19 cellular contexts compared by ENCODE assay signal in genomic region chr4:110046588-110047049, GRCh38.
DNase-seq lines count a peak whose midpoint lies in the region; ATAC-seq and TF ChIP-seq lines count a peak whose summit lies in the region.
"Had no signal": no experiment of that assay in that cellular context is flagged by ENCODE, and none has a peak within 500 bp of the region (broad histone marks: within the 10 kb centered on the region; RNA-seq: fewer than 3 reads in every experiment).

No MANE protein-coding gene starts in this region.

- no peak overlapping the region for H3K4me3 Mint-ChIP-seq in HFFc6
- H3K4me3 Mint-ChIP-seq in activated T-helper 17 cell treated with anti-CD3 and anti-CD28 coated beads, Interleukin-2, amount 50 U/mL, for 72 hours, result no peak overlapping the region
- H3K4me3 Mint-ChIP-seq in stimulated activated memory B cell treated with anti-CD40 and anti-IgM and Interleukin-4, amounts not matched to agents 10 μg/mL and 1 μg/mL and 100 μg/mL, for 72 hours, result no peak overlapping the region
- H3K4me3 Mint-ChIP-seq: activated naive CD4-positive, alpha-beta T cell treated with anti-CD3 and anti-CD28 coated beads, Interleukin-2, amount 10 ng/mL, durations not matched to agents 7 days and 5 days; B cell; brain; H9; T-helper 2 cell treated with Interferon-gamma antibody and Interleukin-4, amounts not matched to agents 5 μg/mL and 100 μg/mL, for 36 hours had no signal

- no peak overlapping the region for H3K4me3 ChIP-seq in BJ (ENCODE audit: low read depth, low read length)
- H3K4me3 ChIP-seq: testis had no signal

- H3K27me3 Mint-ChIP-seq in HFFc6 (ENCODE audit: insufficient read depth), result no peaks in the 10 kb centered on the region; the same call in 1 of the 2 replicates
- peaks cover 5% of the 10 kb centered on the region for H3K27me3 Mint-ChIP-seq in activated T-helper 17 cell treated with anti-CD3 and anti-CD28 coated beads, Interleukin-2, amount 50 U/mL, for 72 hours
- H3K27me3 Mint-ChIP-seq in stimulated activated memory B cell treated with anti-CD40 and anti-IgM and Interleukin-4, amounts not matched to agents 10 μg/mL and 1 μg/mL and 100 μg/mL, for 72 hours, result peaks cover 20% of the 10 kb centered on the region
- H3K27me3 Mint-ChIP-seq: brain had no signal

- no peaks in the 10 kb centered on the region for H3K36me3 ChIP-seq in BJ (ENCODE audit: control insufficient read depth, insufficient read depth, low read length)

- CTCF ChIA-PET in BJ (lab: Yijun Ruan, JAX), result interaction anchor here (0.7 to 1.5 kb wide), 3 partner anchors 13 to 297 kb away, joined by 3 to 4 read pairs (median 4); no protein-coding TSS in a partner anchor

- no peaks in the 10 kb centered on the region for H3K4me1 ChIP-seq in foreskin keratinocyte
- H3K4me1 ChIP-seq: testis had no signal

- H3K36me3 Mint-ChIP-seq in HFFc6 (ENCODE audit: low read depth), result no peaks in the 10 kb centered on the region
- H3K36me3 Mint-ChIP-seq in activated T-helper 17 cell treated with anti-CD3 and anti-CD28 coated beads, Interleukin-2, amount 50 U/mL, for 72 hours (ENCODE audit: low read depth), result peaks cover 5% of the 10 kb centered on the region
- H3K36me3 Mint-ChIP-seq in stimulated activated memory B cell treated with anti-CD40 and anti-IgM and Interleukin-4, amounts not matched to agents 10 μg/mL and 1 μg/mL and 100 μg/mL, for 72 hours, result no peaks in the 10 kb centered on the region
- H3K36me3 Mint-ChIP-seq: activated naive CD4-positive, alpha-beta T cell treated with anti-CD3 and anti-CD28 coated beads, Interleukin-2, amount 10 ng/mL, durations not matched to agents 7 days and 5 days had no signal

- H3K27ac Mint-ChIP-seq in HFFc6, result no peak overlapping the region
- peak overlapping the region; percentile 15 for H3K27ac Mint-ChIP-seq in activated T-helper 17 cell treated with anti-CD3 and anti-CD28 coated beads, Interleukin-2, amount 50 U/mL, for 72 hours
- no peak overlapping the region for H3K27ac Mint-ChIP-seq in stimulated activated memory B cell treated with anti-CD40 and anti-IgM and Interleukin-4, amounts not matched to agents 10 μg/mL and 1 μg/mL and 100 μg/mL, for 72 hours
- H3K27ac Mint-ChIP-seq: activated naive CD4-positive, alpha-beta T cell treated with anti-CD3 and anti-CD28 coated beads, Interleukin-2, amount 10 ng/mL, durations not matched to agents 7 days and 5 days; B cell; H9; T-helper 2 cell treated with Interferon-gamma antibody and Interleukin-4, amounts not matched to agents 5 μg/mL and 100 μg/mL, for 36 hours had no signal

- ATAC-seq in activated T-helper 17 cell treated with anti-CD3 and anti-CD28 coated beads, Interleukin-2, amount 50 U/mL, for 72 hours (replicated peaks), result no peak
- peak; percentile 31 for ATAC-seq in foreskin keratinocyte
- no peak for ATAC-seq in stimulated activated memory B cell treated with anti-CD40 and anti-IgM and Interleukin-4, amounts not matched to agents 10 μg/mL and 1 μg/mL and 100 μg/mL, for 72 hours
- no peak for ATAC-seq in HG03135 (IDR thresholded peaks at IDR 0.05; ENCODE audit: unreplicated experiment)
- no peak for ATAC-seq in GM18861 (IDR thresholded peaks at IDR 0.05; ENCODE audit: unreplicated experiment)
- ATAC-seq: esophagus mucosa had no signal

- TF ChIP-seq CTCF in BJ (IDR thresholded peaks at IDR 0.05; ENCODE audit: insufficient read depth, low read depth, low read length) (no peak), HFFc6 (IDR thresholded peaks at IDR 0.05) (no peak), foreskin keratinocyte (conservative IDR thresholded peaks at IDR 0.05) (no peak)

- no peaks in the 10 kb centered on the region for H3K9me3 Mint-ChIP-seq in HFFc6
- no peaks in the 10 kb centered on the region for H3K9me3 Mint-ChIP-seq in activated T-helper 17 cell treated with anti-CD3 and anti-CD28 coated beads, Interleukin-2, amount 50 U/mL, for 72 hours
- no peaks in the 10 kb centered on the region for H3K9me3 Mint-ChIP-seq in stimulated activated memory B cell treated with anti-CD40 and anti-IgM and Interleukin-4, amounts not matched to agents 10 μg/mL and 1 μg/mL and 100 μg/mL, for 72 hours
- H3K9me3 Mint-ChIP-seq: activated naive CD4-positive, alpha-beta T cell treated with anti-CD3 and anti-CD28 coated beads, Interleukin-2, amount 10 ng/mL, durations not matched to agents 7 days and 5 days; brain; H9; T-helper 2 cell treated with Interferon-gamma antibody and Interleukin-4, amounts not matched to agents 5 μg/mL and 100 μg/mL, for 36 hours had no signal

- H3K27me3 ChIP-seq in BJ (ENCODE audit: control insufficient read depth, insufficient read depth, low read length) (no peaks in the 10 kb centered on the region), foreskin keratinocyte (no peaks in the 10 kb centered on the region)
- H3K27me3 ChIP-seq: dorsolateral prefrontal cortex, testis had no signal

- POLR2A ChIA-PET in BJ (lab: Charles Lee), result no interaction called here

- DNase-seq in BJ (ENCODE audit: low read depth) (peak; percentile 9), HFFc6 (peak; percentile 6), foreskin keratinocyte (peak in 1 of 2 donors; percentile 4), DMS53 (lab: John Stamatoyannopoulos, UW) (no peak)
- DNase-seq: activated CD8-positive, alpha-beta memory T cell treated with anti-CD3 and anti-CD28 coated beads, Interleukin-2, amount 50 U/mL, for 48 hours; activated naive CD4-positive, alpha-beta T cell treated with anti-CD3 and anti-CD28 coated beads, Interleukin-2, amount 10 ng/mL, durations not matched to agents 7 days and 5 days; dorsolateral prefrontal cortex; H9; MV-4-11; stimulated activated CD4-positive, alpha-beta T cell treated with anti-CD3 and anti-CD28 coated beads, Interleukin-4, amount 100 ng/mL, for 1 hour; testis had no signal

- H3K4me1 Mint-ChIP-seq in HFFc6 (ENCODE audit: low read depth), result peaks cover 33% of the 10 kb centered on the region
- no peaks in the 10 kb centered on the region for H3K4me1 Mint-ChIP-seq in activated T-helper 17 cell treated with anti-CD3 and anti-CD28 coated beads, Interleukin-2, amount 50 U/mL, for 72 hours
- H3K4me1 Mint-ChIP-seq in stimulated activated memory B cell treated with anti-CD40 and anti-IgM and Interleukin-4, amounts not matched to agents 10 μg/mL and 1 μg/mL and 100 μg/mL, for 72 hours, result no peaks in the 10 kb centered on the region
- H3K4me1 Mint-ChIP-seq: activated naive CD4-positive, alpha-beta T cell treated with anti-CD3 and anti-CD28 coated beads, Interleukin-2, amount 10 ng/mL, durations not matched to agents 7 days and 5 days; B cell had no signal

- H3K27ac ChIP-seq in foreskin keratinocyte, result no peak overlapping the region
- H3K27ac ChIP-seq: testis had no signal
